Comparison of ENCODE assay signal across 24 cellular contexts in genomic region chr6:121951077-121951476, GRCh38.
"Had no signal": no experiment of that assay in that cellular context is flagged by ENCODE, and none has a peak within 500 bp of the region (broad histone marks: within the 10 kb centered on the region; RNA-seq: fewer than 3 reads in every experiment).

No MANE protein-coding gene starts in this region.

- H3K36me3 ChIP-seq: colonic mucosa, right atrium auricular region, suprapubic skin, upper lobe of right lung had no signal

- H3K27me3 ChIP-seq: colonic mucosa, right atrium auricular region, suprapubic skin, upper lobe of right lung had no signal

- H3K36me3 Mint-ChIP-seq: activated naive CD8-positive, alpha-beta T cell treated with anti-CD3 and anti-CD28 coated beads for 36 hours; brain had no signal

- H3K27ac ChIP-seq: colonic mucosa, right atrium auricular region, SK-N-MC, skin epidermis, suprapubic skin, upper lobe of right lung had no signal

- H3K9me3 Mint-ChIP-seq: stimulated activated naive CD8-positive, alpha-beta T cell treated with anti-CD3 and anti-CD28 coated beads, Interleukin-15, Interleukin-2, amounts not matched to agents 100 ng/mL and 50 ng/mL, for 24 hours had no signal

- H3K27ac Mint-ChIP-seq: activated CD4-positive, alpha-beta memory T cell treated with anti-CD3 and anti-CD28 coated beads, Interleukin-2, amount 10 ng/mL, durations not matched to agents 7 days and 5 days; activated naive CD8-positive, alpha-beta T cell treated with anti-CD3 and anti-CD28 coated beads for 36 hours; activated T-helper 17 cell treated with anti-CD3 and anti-CD28 coated beads, Interleukin-2, amount 50 U/mL, for 72 hours; natural killer cell; stimulated activated naive CD8-positive, alpha-beta T cell treated with anti-CD3 and anti-CD28 coated beads, Interleukin-15, Interleukin-2, amounts not matched to agents 100 ng/mL and 50 ng/mL, for 24 hours had no signal

- ATAC-seq: activated T-helper 17 cell treated with anti-CD3 and anti-CD28 coated beads, Interleukin-2, amount 50 U/mL, for 72 hours; left ventricle myocardium superior; natural killer cell; upper lobe of right lung had no signal

- H3K27me3 Mint-ChIP-seq: activated CD4-positive, alpha-beta memory T cell treated with anti-CD3 and anti-CD28 coated beads, Interleukin-2, amount 10 ng/mL, durations not matched to agents 7 days and 5 days; activated naive CD8-positive, alpha-beta T cell treated with anti-CD3 and anti-CD28 coated beads for 36 hours; activated T-helper 17 cell treated with anti-CD3 and anti-CD28 coated beads, Interleukin-2, amount 50 U/mL, for 72 hours had no signal

- H3K4me1 ChIP-seq: colonic mucosa, right atrium auricular region, suprapubic skin, upper lobe of right lung had no signal

- H3K4me3 ChIP-seq: colonic mucosa, right atrium auricular region, SK-N-MC, skin epidermis, suprapubic skin, upper lobe of right lung had no signal

- DNase-seq: activated CD4-positive, alpha-beta memory T cell treated with anti-CD3 and anti-CD28 coated beads, Interleukin-2, amount 10 ng/mL, durations not matched to agents 7 days and 5 days; activated CD4-positive, alpha-beta T cell treated with anti-CD3 and anti-CD28 coated beads for 48 hours; activated CD4-positive, CD25-positive, alpha-beta regulatory T cell; activated naive CD4-positive, alpha-beta T cell; activated naive CD8-positive, alpha-beta T cell treated with anti-CD3 and anti-CD28 coated beads for 36 hours; activated T-cell treated with anti-CD3 and anti-CD28 coated beads, Interleukin-2, amount 50 U/mL, for 1 hour; central memory CD4-positive, alpha-beta T cell; colonic mucosa; head of caudate nucleus; left ventricle myocardium superior; natural killer cell; posterior cingulate gyrus; stimulated activated CD4-positive, alpha-beta T cell treated with anti-CD3 and anti-CD28 coated beads, Interleukin-15, amount 100 ng/mL, for 24 hours; stimulated activated CD4-positive, alpha-beta T cell treated with anti-CD3 and anti-CD28 coated beads, Interleukin-2, amount 100 ng/mL, for 48 hours; T-helper 1 cell; T-helper 9 cell; upper lobe of right lung had no signal

- H3K9me3 ChIP-seq: colonic mucosa, right atrium auricular region, suprapubic skin, upper lobe of right lung had no signal

- H3K4me1 Mint-ChIP-seq: activated CD4-positive, alpha-beta memory T cell treated with anti-CD3 and anti-CD28 coated beads, Interleukin-2, amount 10 ng/mL, durations not matched to agents 7 days and 5 days; activated naive CD8-positive, alpha-beta T cell treated with anti-CD3 and anti-CD28 coated beads for 36 hours; activated T-helper 17 cell treated with anti-CD3 and anti-CD28 coated beads, Interleukin-2, amount 50 U/mL, for 72 hours; natural killer cell had no signal

- H3K4me3 Mint-ChIP-seq: activated CD4-positive, alpha-beta memory T cell treated with anti-CD3 and anti-CD28 coated beads, Interleukin-2, amount 10 ng/mL, durations not matched to agents 7 days and 5 days; activated naive CD8-positive, alpha-beta T cell treated with anti-CD3 and anti-CD28 coated beads for 36 hours; activated T-helper 17 cell treated with anti-CD3 and anti-CD28 coated beads, Interleukin-2, amount 50 U/mL, for 72 hours; brain; natural killer cell; stimulated activated naive CD8-positive, alpha-beta T cell treated with anti-CD3 and anti-CD28 coated beads, Interleukin-15, Interleukin-2, amounts not matched to agents 100 ng/mL and 50 ng/mL, for 24 hours had no signal
